Comparison of ENCODE assay signal across 8 cellular contexts in the genomic region with DNA sequence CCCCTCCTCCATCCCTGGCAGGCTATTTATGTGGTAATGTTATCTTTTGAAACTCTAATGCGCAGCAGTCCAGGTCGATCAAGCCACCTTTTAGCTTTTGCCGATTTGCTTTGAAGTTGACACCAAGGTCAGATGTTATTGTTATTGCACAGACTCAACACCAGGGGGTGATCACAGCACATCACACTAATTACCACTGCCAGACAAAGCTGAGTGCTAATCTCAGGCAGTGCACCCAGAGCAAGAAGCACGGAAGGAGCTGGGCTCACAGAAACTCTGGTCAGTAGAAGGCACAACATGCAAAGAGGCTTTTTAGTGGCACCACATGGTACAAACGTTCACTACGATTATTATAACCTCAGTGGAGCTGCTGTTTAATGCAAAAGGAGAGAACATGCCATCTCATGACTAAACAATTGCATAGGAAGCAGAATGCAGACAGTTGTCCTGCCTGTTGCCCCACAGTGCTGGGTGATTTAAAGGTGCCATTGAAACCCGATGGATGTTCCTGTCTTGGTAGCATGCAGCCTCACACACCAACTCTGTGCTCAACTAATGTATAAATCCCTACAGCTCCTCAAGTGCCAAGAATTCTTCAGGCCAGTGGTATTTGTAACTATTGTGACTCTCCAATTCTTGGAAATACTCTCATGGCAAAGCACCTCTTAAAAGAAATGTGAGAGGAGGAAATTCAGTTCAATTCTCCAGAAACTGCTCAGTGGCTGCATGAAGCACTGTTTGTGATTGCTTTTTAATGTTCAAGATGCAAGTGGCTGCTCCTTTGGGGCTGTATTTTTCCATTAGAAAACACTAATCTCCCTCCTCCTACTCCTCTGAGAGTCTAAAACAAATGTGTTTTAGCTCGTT.
A peak's percentile ranks its signal among the peaks of the same experiment; 100 is the strongest.
DNase-seq lines count a peak whose midpoint lies in the region; ATAC-seq and TF ChIP-seq lines count a peak whose summit lies in the region.

No MANE protein-coding gene starts in this region.

- H3K79me2 ChIP-seq in mesendoderm (ENCODE audit: control insufficient read depth, insufficient read depth, low read length), result no peaks in the 10 kb centered on the region

- peak overlapping the region in 3 of 7 donors; percentile 0 to 19 (median 1) for H3K4me3 Mint-ChIP-seq in CD8-positive, alpha-beta memory T cell
- H3K4me3 Mint-ChIP-seq in activated CD4-positive, alpha-beta T cell treated with anti-CD3 and anti-CD28 coated beads, Interleukin-2, amount 10 ng/mL, durations not matched to agents 7 days and 5 days, result no peak overlapping the region
- no peak overlapping the region for H3K4me3 Mint-ChIP-seq in endodermal cell

- H3K4me1 Mint-ChIP-seq in CD8-positive, alpha-beta memory T cell, result peaks cover 5 to 11% (median 6%) of the 10 kb centered on the region in 3 donors
- H3K4me1 Mint-ChIP-seq in activated CD4-positive, alpha-beta T cell treated with anti-CD3 and anti-CD28 coated beads, Interleukin-2, amount 10 ng/mL, durations not matched to agents 7 days and 5 days, result peaks cover 3% of the 10 kb centered on the region
- peaks cover 10% of the 10 kb centered on the region for H3K4me1 Mint-ChIP-seq in endodermal cell

- 35 to 36% methylated on average over 4 to 8 of the region's 8 CpGs for WGBS in endodermal cell (ENCODE audit: insufficient coverage in 1 of 2, insufficient read length in 1 of 2), 2 experiments
- WGBS in mesendoderm (ENCODE audit: extremely low coverage, insufficient coverage, low lambda C conversion rate), result no CpG with 5 or more reads among the region's 8 CpGs

- no peak overlapping the region for H2BK15ac ChIP-seq in mesendoderm (replicated peaks; ENCODE audit: low read depth)

- no peaks in the 10 kb centered on the region for H3K36me3 Mint-ChIP-seq in CD8-positive, alpha-beta memory T cell
- no peaks in the 10 kb centered on the region for H3K36me3 Mint-ChIP-seq in activated CD4-positive, alpha-beta T cell treated with anti-CD3 and anti-CD28 coated beads, Interleukin-2, amount 10 ng/mL, durations not matched to agents 7 days and 5 days (ENCODE audit: low read depth)
- H3K36me3 Mint-ChIP-seq in endodermal cell (ENCODE audit: low read depth), result no peaks in the 10 kb centered on the region

- H3K27me3 ChIP-seq in CD8-positive, alpha-beta memory T cell (ENCODE audit: insufficient read depth, low read length, poor library complexity, severe bottlenecking), result no peaks in the 10 kb centered on the region
- H3K27me3 ChIP-seq in endodermal cell (ENCODE audit: control insufficient read depth, insufficient read depth, low read length, poor library complexity, severe bottlenecking), result no peaks in the 10 kb centered on the region
- H3K27me3 ChIP-seq in mesendoderm (ENCODE audit: insufficient read depth, low read length, poor library complexity), result no peaks in the 10 kb centered on the region

- H3K9ac ChIP-seq in endodermal cell (ENCODE audit: extremely low read depth, low read length, poor library complexity, severe bottlenecking), result no peak overlapping the region
- H3K9ac ChIP-seq in mesendoderm (ENCODE audit: low read length), result no peak overlapping the region

- H3K4ac ChIP-seq in mesendoderm (ENCODE audit: low read depth, low read length), result no peak overlapping the region

- peak; percentile 90 for TF ChIP-seq CTCF in endodermal cell (conservative IDR thresholded peaks at IDR 0.05)

- ATAC-seq in GM19328 (IDR thresholded peaks at IDR 0.05; ENCODE audit: unreplicated experiment) (peak; percentile 89), HG03342 (IDR thresholded peaks at IDR 0.05; ENCODE audit: unreplicated experiment) (peak; percentile 96)
- ATAC-seq in stimulated activated naive CD8-positive, alpha-beta T cell treated with anti-CD3 and anti-CD28 coated beads, Interleukin-15, Interleukin-2, amounts not matched to agents 100 U/mL and 50 U/mL, for 24 hours, result peak; percentile 68

- no peak overlapping the region for H2BK120ac ChIP-seq in mesendoderm (ENCODE audit: low read depth, low read length)

- CTCF ChIA-PET in CD8-positive, alpha-beta memory T cell (lab: Charles Lee), result interaction anchor here (0.6 to 2.9 kb wide), 4 partner anchors 9 to 481 kb away, joined by 3 to 14 read pairs (median 4); a partner anchor contains a TSS
- CTCF ChIA-PET in activated CD4-positive, alpha-beta T cell treated with anti-CD3 and anti-CD28 coated beads, Interleukin-2, amount 10 ng/mL, durations not matched to agents 7 days and 5 days (lab: Charles Lee), result interaction anchor here (0.6 to 1.2 kb wide), 3 partner anchors 10 to 37 kb away, joined by 3 to 5 read pairs (median 3); no protein-coding TSS in a partner anchor

- peak overlapping the region; percentile 65 for H3K18ac ChIP-seq in mesendoderm (ENCODE audit: low read length)

- no peaks in the 10 kb centered on the region for H3K9me3 Mint-ChIP-seq in CD8-positive, alpha-beta memory T cell
- H3K9me3 Mint-ChIP-seq in activated CD4-positive, alpha-beta T cell treated with anti-CD3 and anti-CD28 coated beads, Interleukin-2, amount 10 ng/mL, durations not matched to agents 7 days and 5 days, result no peaks in the 10 kb centered on the region
- H3K9me3 Mint-ChIP-seq in endodermal cell, result peaks cover 5% of the 10 kb centered on the region

- no peaks in the 10 kb centered on the region for H3K9me3 ChIP-seq in CD8-positive, alpha-beta memory T cell (ENCODE audit: low read length)
- H3K9me3 ChIP-seq in endodermal cell (ENCODE audit: control insufficient read depth, low read length), result peaks cover 9% of the 10 kb centered on the region

- H3K27ac ChIP-seq in CD8-positive, alpha-beta memory T cell (ENCODE audit: low read depth, low read length), result no peak overlapping the region
- H3K27ac ChIP-seq in endodermal cell (ENCODE audit: low read depth, low read length) (no peak overlapping the region), mesendoderm (ENCODE audit: low read depth, low read length) (no peak overlapping the region)

- H2AK5ac ChIP-seq in mesendoderm (ENCODE audit: low read length), result no peak overlapping the region

- no peak overlapping the region for H3K23ac ChIP-seq in mesendoderm (ENCODE audit: low read length)

- H3K79me1 ChIP-seq in mesendoderm (ENCODE audit: low read length), result no peaks in the 10 kb centered on the region

- H3K4me2 ChIP-seq in mesendoderm (ENCODE audit: low read length), result no peak overlapping the region

- POLR2A ChIA-PET in CD8-positive, alpha-beta memory T cell (lab: Charles Lee), result no interaction called here
- POLR2A ChIA-PET in activated CD4-positive, alpha-beta T cell treated with anti-CD3 and anti-CD28 coated beads, Interleukin-2, amount 10 ng/mL, durations not matched to agents 7 days and 5 days (lab: Charles Lee), result no interaction called here

- no peak overlapping the region for H4K8ac ChIP-seq in mesendoderm (ENCODE audit: low read depth, low read length)

- H4K5ac ChIP-seq in mesendoderm (ENCODE audit: low read length), result no peak overlapping the region

- peaks cover 1 to 4% of the 10 kb centered on the region in 2 donors for H3K27me3 Mint-ChIP-seq in CD8-positive, alpha-beta memory T cell
- H3K27me3 Mint-ChIP-seq in activated CD4-positive, alpha-beta T cell treated with anti-CD3 and anti-CD28 coated beads, Interleukin-2, amount 10 ng/mL, durations not matched to agents 7 days and 5 days, result no peaks in the 10 kb centered on the region
- H3K27me3 Mint-ChIP-seq in endodermal cell (ENCODE audit: insufficient read depth), result no peaks in the 10 kb centered on the region

- no peak overlapping the region for H2BK5ac ChIP-seq in mesendoderm (ENCODE audit: low read length)

- no peak overlapping the region for H3K4me3 ChIP-seq in CD8-positive, alpha-beta memory T cell (ENCODE audit: low read length)
- H3K4me3 ChIP-seq in endodermal cell (ENCODE audit: low read length), result no peak overlapping the region
- H3K4me3 ChIP-seq in mesendoderm (ENCODE audit: low read length), result no peak overlapping the region

- no peaks in the 10 kb centered on the region for H3K36me3 ChIP-seq in CD8-positive, alpha-beta memory T cell (ENCODE audit: insufficient read depth, low read length)
- H3K36me3 ChIP-seq in endodermal cell (ENCODE audit: control insufficient read depth, insufficient read depth, low read length) (no peaks in the 10 kb centered on the region), mesendoderm (ENCODE audit: control insufficient read depth, insufficient read depth, low read length) (no peaks in the 10 kb centered on the region)

- no peaks in the 10 kb centered on the region for H3K4me1 ChIP-seq in CD8-positive, alpha-beta memory T cell (ENCODE audit: insufficient read depth, low read length)
- H3K4me1 ChIP-seq in endodermal cell (ENCODE audit: control insufficient read depth, insufficient read depth, low read length) (peaks cover 4% of the 10 kb centered on the region), mesendoderm (ENCODE audit: control insufficient read depth, low read depth, low read length) (peaks cover 4% of the 10 kb centered on the region)

- H3K56ac ChIP-seq in mesendoderm (ENCODE audit: low read length), result peak overlapping the region; percentile 52

- DNase-seq in CD8-positive, alpha-beta memory T cell, result peak; percentile 12 to 58 (median 41)
- peak; percentile 45 for DNase-seq in NCI-H524 treated with DMSO at 0.1 percent for 48 hours (lab: John Stamatoyannopoulos, UW)
- DNase-seq in activated CD4-positive, alpha-beta T cell treated with anti-CD3 and anti-CD28 coated beads, Interleukin-2, amount 10 ng/mL, durations not matched to agents 7 days and 5 days, result peak; percentile 61
- peak; percentile 89 for DNase-seq in endodermal cell
- DNase-seq in mesendoderm, result peak; percentile 89
- peak; percentile 24 for DNase-seq in stimulated activated naive CD8-positive, alpha-beta T cell treated with anti-CD3 and anti-CD28 coated beads, Interleukin-15, Interleukin-2, amounts not matched to agents 100 U/mL and 50 U/mL, for 24 hours

- H3K27ac Mint-ChIP-seq in CD8-positive, alpha-beta memory T cell, result peak overlapping the region in 1 of 8 donors; percentile 2
- no peak overlapping the region for H3K27ac Mint-ChIP-seq in activated CD4-positive, alpha-beta T cell treated with anti-CD3 and anti-CD28 coated beads, Interleukin-2, amount 10 ng/mL, durations not matched to agents 7 days and 5 days
- peak overlapping the region; percentile 19 for H3K27ac Mint-ChIP-seq in endodermal cell

Comparison
In these comparisons a context has a peak if more than half of its experiments do, and no peak if none do; other contexts are left out.
1. DNase-seq: peak in every context shown above with its lines; median percentile 89 in endodermal cell; 89 in mesendoderm; 61 in activated CD4-positive, alpha-beta T cell treated with anti-CD3 and anti-CD28 coated beads, Interleukin-2, amount 10 ng/mL, durations not matched to agents 7 days and 5 days; 45 in NCI-H524 treated with DMSO at 0.1 percent for 48 hours; 41 in CD8-positive, alpha-beta memory T cell; 24 in stimulated activated naive CD8-positive, alpha-beta T cell treated with anti-CD3 and anti-CD28 coated beads, Interleukin-15, Interleukin-2, amounts not matched to agents 100 U/mL and 50 U/mL, for 24 hours.